ENCODE assay signal across 1 cellular context in the genomic region with DNA sequence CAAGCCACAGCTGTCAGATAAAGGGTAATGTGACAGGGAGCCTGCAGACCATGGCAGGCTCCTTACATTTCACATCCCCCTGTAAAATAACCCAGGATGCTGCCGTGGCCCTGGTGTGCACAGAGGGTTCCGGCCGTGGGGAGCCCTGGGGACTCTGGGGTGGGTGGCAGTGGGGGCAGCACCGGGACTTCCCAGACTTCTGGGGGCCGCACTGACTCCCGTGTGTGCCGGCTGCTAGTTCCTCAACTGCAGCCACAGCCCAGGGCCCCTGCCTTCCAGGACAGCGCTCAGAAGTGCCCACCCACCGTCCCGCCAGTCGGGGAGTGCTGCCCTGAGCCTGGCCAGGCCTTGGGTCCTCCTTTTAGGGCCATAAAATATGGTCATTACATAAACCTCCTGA.
TF ChIP-seq lines count a peak whose summit lies in the region.

No MANE protein-coding gene starts in this region.

TF ChIP-seq in HepG2, 621 proteins besides CTCF, POLR2A, EP300 and RAD21 (continued from another document):
- TF ChIP-seq, protein P1, sequence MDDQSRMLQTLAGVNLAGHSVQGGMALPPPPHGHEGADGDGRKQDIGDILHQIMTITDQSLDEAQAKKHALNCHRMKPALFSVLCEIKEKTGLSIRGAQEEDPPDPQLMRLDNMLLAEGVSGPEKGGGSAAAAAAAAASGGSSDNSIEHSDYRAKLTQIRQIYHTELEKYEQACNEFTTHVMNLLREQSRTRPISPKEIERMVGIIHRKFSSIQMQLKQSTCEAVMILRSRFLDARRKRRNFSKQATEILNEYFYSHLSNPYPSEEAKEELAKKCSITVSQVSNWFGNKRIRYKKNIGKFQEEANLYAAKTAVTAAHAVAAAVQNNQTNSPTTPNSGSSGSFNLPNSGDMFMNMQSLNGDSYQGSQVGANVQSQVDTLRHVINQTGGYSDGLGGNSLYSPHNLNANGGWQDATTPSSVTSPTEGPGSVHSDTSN (CRISPR knock-in tag; IDR thresholded peaks at IDR 0.05; ENCODE audit: borderline replicate concordance): no peak
- no peak for TF ChIP-seq KDM2A (CRISPR knock-in tag; IDR thresholded peaks at IDR 0.05; ENCODE audit: borderline replicate concordance, low read depth)
- no peak for TF ChIP-seq SOX5 (CRISPR knock-in tag; IDR thresholded peaks at IDR 0.05; ENCODE audit: borderline replicate concordance)
- no peak for TF ChIP-seq ZNF20 (CRISPR knock-in tag; IDR thresholded peaks at IDR 0.05)
- TF ChIP-seq, protein P2, sequence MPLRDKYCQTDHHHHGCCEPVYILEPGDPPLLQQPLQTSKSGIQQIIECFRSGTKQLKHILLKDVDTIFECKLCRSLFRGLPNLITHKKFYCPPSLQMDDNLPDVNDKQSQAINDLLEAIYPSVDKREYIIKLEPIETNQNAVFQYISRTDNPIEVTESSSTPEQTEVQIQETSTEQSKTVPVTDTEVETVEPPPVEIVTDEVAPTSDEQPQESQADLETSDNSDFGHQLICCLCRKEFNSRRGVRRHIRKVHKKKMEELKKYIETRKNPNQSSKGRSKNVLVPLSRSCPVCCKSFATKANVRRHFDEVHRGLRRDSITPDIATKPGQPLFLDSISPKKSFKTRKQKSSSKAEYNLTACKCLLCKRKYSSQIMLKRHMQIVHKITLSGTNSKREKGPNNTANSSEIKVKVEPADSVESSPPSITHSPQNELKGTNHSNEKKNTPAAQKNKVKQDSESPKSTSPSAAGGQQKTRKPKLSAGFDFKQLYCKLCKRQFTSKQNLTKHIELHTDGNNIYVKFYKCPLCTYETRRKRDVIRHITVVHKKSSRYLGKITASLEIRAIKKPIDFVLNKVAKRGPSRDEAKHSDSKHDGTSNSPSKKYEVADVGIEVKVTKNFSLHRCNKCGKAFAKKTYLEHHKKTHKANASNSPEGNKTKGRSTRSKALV (CRISPR knock-in tag; IDR thresholded peaks at IDR 0.05): no peak
- TF ChIP-seq, protein P3, sequence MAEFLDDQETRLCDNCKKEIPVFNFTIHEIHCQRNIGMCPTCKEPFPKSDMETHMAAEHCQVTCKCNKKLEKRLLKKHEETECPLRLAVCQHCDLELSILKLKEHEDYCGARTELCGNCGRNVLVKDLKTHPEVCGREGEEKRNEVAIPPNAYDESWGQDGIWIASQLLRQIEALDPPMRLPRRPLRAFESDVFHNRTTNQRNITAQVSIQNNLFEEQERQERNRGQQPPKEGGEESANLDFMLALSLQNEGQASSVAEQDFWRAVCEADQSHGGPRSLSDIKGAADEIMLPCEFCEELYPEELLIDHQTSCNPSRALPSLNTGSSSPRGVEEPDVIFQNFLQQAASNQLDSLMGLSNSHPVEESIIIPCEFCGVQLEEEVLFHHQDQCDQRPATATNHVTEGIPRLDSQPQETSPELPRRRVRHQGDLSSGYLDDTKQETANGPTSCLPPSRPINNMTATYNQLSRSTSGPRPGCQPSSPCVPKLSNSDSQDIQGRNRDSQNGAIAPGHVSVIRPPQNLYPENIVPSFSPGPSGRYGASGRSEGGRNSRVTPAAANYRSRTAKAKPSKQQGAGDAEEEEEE (CRISPR knock-in tag; IDR thresholded peaks at IDR 0.05; ENCODE audit: borderline replicate concordance): no peak
- no peak for TF ChIP-seq SKI (IDR thresholded peaks at IDR 0.05; ENCODE audit: partially characterized antibody)
TF ChIP-seq in HepG2: peak in this region for 0.
